ENCODE assay signal across 11 cellular contexts in the genomic region with DNA sequence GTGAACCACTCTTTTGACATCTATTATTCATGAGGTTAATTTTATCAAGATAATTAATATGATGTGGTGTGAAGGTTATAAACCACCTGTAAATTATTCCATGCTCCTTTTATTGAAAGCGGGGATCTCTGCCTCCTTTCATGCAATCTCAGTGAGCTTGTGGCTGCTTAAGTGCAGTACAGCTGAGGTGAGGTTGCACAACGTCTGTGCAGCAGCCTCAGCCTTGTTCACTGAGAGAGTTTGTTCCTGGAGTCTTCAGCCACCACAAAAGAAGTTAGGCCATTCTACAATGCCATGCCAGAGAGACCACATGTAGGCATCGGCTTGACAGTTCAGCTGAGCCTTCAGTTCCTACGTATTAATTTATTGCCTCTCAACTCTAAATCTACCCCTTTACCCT.
"Had no signal": no experiment of that assay in that cellular context is flagged by ENCODE, and none has a peak within 500 bp of the region (broad histone marks: within the 10 kb centered on the region; RNA-seq: fewer than 3 reads in every experiment).

No MANE protein-coding gene starts in this region.

- H3K36me3 ChIP-seq: lower lobe of right lung had no signal

- H3K27ac ChIP-seq: dorsolateral prefrontal cortex, lower lobe of right lung had no signal

- H3K4me1 ChIP-seq: lower lobe of right lung had no signal

- H3K9me3 ChIP-seq: lower lobe of right lung had no signal

- DNase-seq: activated naive CD4-positive, alpha-beta T cell treated with anti-CD3 and anti-CD28 coated beads for 36 hours; dorsolateral prefrontal cortex; endodermal cell; erythroblast; kidney glomerular epithelial cell; lower lobe of right lung; midbrain; stimulated activated CD4-positive, alpha-beta T cell treated with anti-CD3 and anti-CD28 coated beads, Interleukin-4, amount 100 ng/mL, for 1 hour; stimulated activated naive CD4-positive, alpha-beta T cell; substantia nigra had no signal

- H3K27me3 ChIP-seq: dorsolateral prefrontal cortex had no signal

- ATAC-seq: activated CD4-positive, CD25-positive, alpha-beta regulatory T cell treated with anti-CD3 and anti-CD28 coated beads, Interleukin-2, amount 50 U/mL, for 24 hours; lower lobe of right lung had no signal

- H3K4me3 ChIP-seq: dorsolateral prefrontal cortex, lower lobe of right lung had no signal
